23 cellular contexts compared by ENCODE assay signal in the genomic region with DNA sequence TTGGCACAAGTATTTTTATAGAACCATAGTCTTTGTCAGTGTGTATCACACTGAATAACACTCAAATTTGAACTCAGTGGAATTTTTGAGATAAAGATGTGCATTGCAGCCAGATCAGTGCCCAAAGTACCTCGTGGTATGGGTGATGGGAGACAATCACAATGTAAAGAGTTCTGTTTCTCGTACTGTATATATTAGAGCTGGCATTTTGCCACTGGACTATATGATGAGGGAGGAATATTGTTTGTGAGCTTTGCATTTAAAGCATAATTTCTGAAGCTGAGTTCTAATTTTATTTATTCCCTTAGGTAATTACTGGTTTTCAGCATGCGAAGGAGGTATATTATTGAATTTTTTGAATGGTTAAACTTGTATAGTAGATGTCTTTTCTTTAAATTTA.
"Had no signal": no experiment of that assay in that cellular context is flagged by ENCODE, and none has a peak within 500 bp of the region (broad histone marks: within the 10 kb centered on the region; RNA-seq: fewer than 3 reads in every experiment).

No MANE protein-coding gene starts in this region.

- FAIRE-seq: colon, keratinocyte, TTC549, urothelium cell line had no signal

- H3K4me3 Mint-ChIP-seq: activated naive CD8-positive, alpha-beta T cell treated with anti-CD3 and anti-CD28 coated beads for 36 hours; nephron; T-helper 2 cell treated with Interferon-gamma antibody and Interleukin-4, amounts not matched to agents 5 μg/mL and 100 μg/mL, for 36 hours had no signal

- H3K9me3 Mint-ChIP-seq: activated naive CD8-positive, alpha-beta T cell treated with anti-CD3 and anti-CD28 coated beads for 36 hours; nephron; T-helper 2 cell treated with Interferon-gamma antibody and Interleukin-4, amounts not matched to agents 5 μg/mL and 100 μg/mL, for 36 hours had no signal

- H3K9me3 ChIP-seq: tibial artery had no signal

- H3K36me3 ChIP-seq: tibial artery had no signal

- DNase-seq: activated CD4-positive, alpha-beta T cell treated with anti-CD3 and anti-CD28 coated beads, Interleukin-2, amount 50 U/mL, for 4 hours; activated gamma-delta T cell treated with Interleukin-2 at 50 U/mL for 16 hours; activated naive CD8-positive, alpha-beta T cell treated with anti-CD3 and anti-CD28 coated beads for 36 hours; amygdala; caudate nucleus; dorsolateral prefrontal cortex; foreskin fibroblast; mammary epithelial cell; midbrain; occipital lobe; posterior cingulate gyrus; retina; stimulated activated CD4-positive, alpha-beta T cell treated with anti-CD3 and anti-CD28 coated beads, Interleukin-2, amount 100 ng/mL, for 24 hours; stimulated activated naive CD4-positive, alpha-beta T cell treated with Interleukin-2 at 50 U/mL for 16 hours; substantia nigra; tibial artery had no signal

- H3K4me3 ChIP-seq: dorsolateral prefrontal cortex, tibial artery had no signal

- H3K27me3 ChIP-seq: dorsolateral prefrontal cortex, tibial artery had no signal

- H3K27ac Mint-ChIP-seq: activated naive CD8-positive, alpha-beta T cell treated with anti-CD3 and anti-CD28 coated beads for 36 hours; T-helper 2 cell treated with Interferon-gamma antibody and Interleukin-4, amounts not matched to agents 5 μg/mL and 100 μg/mL, for 36 hours had no signal

- H3K27me3 Mint-ChIP-seq: activated naive CD8-positive, alpha-beta T cell treated with anti-CD3 and anti-CD28 coated beads for 36 hours had no signal

- ATAC-seq: left lobe of liver had no signal

- H3K27ac ChIP-seq: dorsolateral prefrontal cortex, tibial artery had no signal
